26 cellular contexts compared by ENCODE assay signal in the genomic region with DNA sequence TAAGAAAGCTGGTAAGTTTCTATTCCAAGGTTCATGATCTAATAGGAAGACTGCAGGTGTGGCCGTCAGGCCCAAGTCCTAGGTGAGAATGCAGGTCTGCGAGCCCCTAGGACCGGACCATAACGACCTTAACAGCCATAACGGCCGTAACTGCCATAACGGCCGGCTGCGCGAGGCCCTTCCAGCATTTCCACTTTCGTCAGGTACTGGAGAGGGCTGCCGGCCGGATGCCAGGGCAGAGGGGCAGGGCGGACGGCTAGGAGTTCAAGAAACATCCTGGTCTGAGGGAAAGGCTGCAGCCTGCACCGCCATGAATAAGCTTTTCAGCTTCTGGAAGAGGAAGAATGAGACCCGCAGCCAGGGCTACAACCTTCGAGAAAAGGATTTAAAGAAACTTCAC. TPM values are rescaled to one million over a fixed set of nuclear protein-coding genes. Genes with fewer than 3 reads are reported as not detected.
"Had no signal": no experiment of that assay in that cellular context is flagged by ENCODE, and none has a peak within 500 bp of the region (broad histone marks: within the 10 kb centered on the region; RNA-seq: fewer than 3 reads in every experiment).

A gene with protein sequence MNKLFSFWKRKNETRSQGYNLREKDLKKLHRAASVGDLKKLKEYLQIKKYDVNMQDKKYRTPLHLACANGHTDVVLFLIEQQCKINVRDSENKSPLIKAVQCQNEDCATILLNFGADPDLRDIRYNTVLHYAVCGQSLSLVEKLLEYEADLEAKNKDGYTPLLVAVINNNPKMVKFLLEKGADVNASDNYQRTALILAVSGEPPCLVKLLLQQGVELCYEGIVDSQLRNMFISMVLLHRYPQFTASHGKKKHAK (plus strand): TSS at position 184 of the 400 bp plus-strand sequence. CDS start 127 bp downstream, at position 311.

- H3K36me3 ChIP-seq: esophagus muscularis mucosa, gastrocnemius medialis, left lung had no signal

- H3K4me2 ChIP-seq: hepatocyte had no signal

- H3K27ac ChIP-seq: coronary artery, dorsolateral prefrontal cortex, esophagus muscularis mucosa, foreskin keratinocyte, gastrocnemius medialis, hepatocyte, left lung had no signal

- H3K9me3 ChIP-seq: esophagus muscularis mucosa, gastrocnemius medialis, left lung had no signal

- H3K79me2 ChIP-seq: hepatocyte had no signal

- ATAC-seq: foreskin keratinocyte; gastrocnemius medialis; left cardiac atrium; left lung; naive thymus-derived CD4-positive, alpha-beta T cell had no signal

- DNase-seq: dermis blood vessel endothelial cell; dorsolateral prefrontal cortex; effector CD4-positive, alpha-beta T cell; effector memory CD4-positive, alpha-beta T cell; foreskin keratinocyte; gastrocnemius medialis; glutamatergic neuron; head of caudate nucleus; hypothalamus; immature natural killer cell; islet precursor cell; left cardiac atrium; mammary epithelial cell; mesendoderm; midbrain; naive thymus-derived CD4-positive, alpha-beta T cell had no signal

- H3K27me3 ChIP-seq: dorsolateral prefrontal cortex, esophagus muscularis mucosa, foreskin keratinocyte, gastrocnemius medialis, hepatocyte, left lung had no signal

- H3K4me1 ChIP-seq: esophagus muscularis mucosa, foreskin keratinocyte, gastrocnemius medialis, left lung had no signal

- H2AFZ ChIP-seq: hepatocyte had no signal

- FAIRE-seq: colon, endothelial cell of umbilical vein had no signal

- H3K4me3 ChIP-seq: coronary artery, dorsolateral prefrontal cortex, esophagus muscularis mucosa, gastrocnemius medialis, hepatocyte, left lung, lung had no signal

RNA-seq across cellular contexts. Expression of the gene that starts here (rescaled TPM):
- total RNA-seq: dermis blood vessel endothelial cell; glomerular endothelial cell; mucosa of gallbladder; naive thymus-derived CD4-positive, alpha-beta T cell had no signal
- polyA plus RNA-seq: endothelial cell of umbilical vein, immature natural killer cell, liver had no signal
